Comparison of ENCODE assay signal across 20 cellular contexts in genomic region chr18:79483971-79484491, GRCh38.
A peak's percentile ranks its signal among the peaks of the same experiment; 100 is the strongest.
DNase-seq lines count a peak whose midpoint lies in the region; ATAC-seq and TF ChIP-seq lines count a peak whose summit lies in the region.
"Had no signal": no experiment of that assay in that cellular context is flagged by ENCODE, and none has a peak within 500 bp of the region (broad histone marks: within the 10 kb centered on the region; RNA-seq: fewer than 3 reads in every experiment).

No MANE protein-coding gene starts in this region.

- H3K9ac ChIP-seq in skeletal muscle satellite cell (ENCODE audit: low read depth, low read length) = peak overlapping the region; percentile 79

- peak overlapping the region; percentile 85 for H3K4me2 ChIP-seq in skeletal muscle satellite cell (ENCODE audit: low read length)

- H3K4me1 Mint-ChIP-seq in HFFc6 (ENCODE audit: low read depth) (peaks cover 19% of the 10 kb centered on the region), T-helper 17 cell (no peaks in the 10 kb centered on the region)

- intact Hi-C loops in left lung (cut with DNase I) = no loop called here

- H3K36me3 ChIP-seq in left lung = peaks cover 0 to 36% of the 10 kb centered on the region in 2 donors
- H3K36me3 ChIP-seq in skeletal muscle satellite cell (ENCODE audit: insufficient read depth, low read length) = no peaks in the 10 kb centered on the region
- H3K36me3 ChIP-seq: BE2C, colonic mucosa had no signal

- no peak overlapping the region for H3K4me3 ChIP-seq in left lung
- H3K4me3 ChIP-seq in skeletal muscle satellite cell (ENCODE audit: low read length) = no peak overlapping the region
- H3K4me3 ChIP-seq: colonic mucosa, lung had no signal

- H3K27me3 ChIP-seq in left lung (no peaks in the 10 kb centered on the region), skeletal muscle satellite cell (ENCODE audit: control insufficient read depth, insufficient read depth, low read length) (peaks cover 22% of the 10 kb centered on the region)
- H3K27me3 ChIP-seq: BE2C, colonic mucosa, neutrophil had no signal

- ATAC-seq in T-helper 17 cell (no peak), left lung (no peak)
- ATAC-seq: HCT116 had no signal

- DNase-seq in HFFc6 = no peak
- DNase-seq in T-helper 17 cell = no peak
- peak; percentile 22 to 36 for DNase-seq in left lung
- DNase-seq in OCI-M1 (lab: John Stamatoyannopoulos, UW) = no peak
- DNase-seq in NCI-H1694 (lab: John Stamatoyannopoulos, UW) = no peak
- DNase-seq in GM10266 (ENCODE audit: extremely low spot score) = no peak
- DNase-seq: activated CD4-positive, alpha-beta memory T cell treated with anti-CD3 and anti-CD28 coated beads for 36 hours; anterior cingulate cortex; BE2C; colonic mucosa; NCI-H2029; NCI-H526; stimulated activated CD4-positive, alpha-beta T cell treated with anti-CD3 and anti-CD28 coated beads, Interleukin-4, amount 100 ng/mL, for 24 hours; stimulated activated CD8-positive, alpha-beta memory T cell treated with anti-CD3 and anti-CD28 coated beads, Interleukin-4, amount 100 ng/mL, for 48 hours had no signal

- H3K4me3 Mint-ChIP-seq in HFFc6 (no peak overlapping the region), T-helper 17 cell (no peak overlapping the region)
- H3K4me3 Mint-ChIP-seq: activated CD4-positive, alpha-beta memory T cell treated with anti-CD3 and anti-CD28 coated beads for 36 hours; activated T-helper 1 cell treated with anti-CD3 and anti-CD28 coated beads, Interleukin-12 subunit alpha, Interleukin-12 subunit beta, Interleukin-2, Interleukin-4 antibody, amounts not matched to agents 30 ng/mL and 10 ng/mL and 1 ng/mL, durations not matched to agents 14 hours and 24 hours and 36 hours had no signal

- H3K27ac Mint-ChIP-seq in HFFc6 (peak overlapping the region; percentile 97; the same call in 1 of the 2 replicates), T-helper 17 cell (peak overlapping the region; percentile 81)
- H3K27ac Mint-ChIP-seq: activated T-helper 1 cell treated with anti-CD3 and anti-CD28 coated beads, Interleukin-12 subunit alpha, Interleukin-12 subunit beta, Interleukin-2, Interleukin-4 antibody, amounts not matched to agents 30 ng/mL and 10 ng/mL and 1 ng/mL, durations not matched to agents 14 hours and 24 hours and 36 hours had no signal

- H3K27ac ChIP-seq in left lung = no peak overlapping the region
- H3K27ac ChIP-seq: colonic mucosa, neutrophil, VCaP had no signal

- H3K36me3 Mint-ChIP-seq in HFFc6 (ENCODE audit: low read depth) (no peaks in the 10 kb centered on the region), T-helper 17 cell (ENCODE audit: low read depth) (no peaks in the 10 kb centered on the region)

- peaks cover 3% of the 10 kb centered on the region for H3K27me3 Mint-ChIP-seq in HFFc6 (ENCODE audit: insufficient read depth)
- no peaks in the 10 kb centered on the region for H3K27me3 Mint-ChIP-seq in T-helper 17 cell
- H3K27me3 Mint-ChIP-seq: activated CD4-positive, alpha-beta memory T cell treated with anti-CD3 and anti-CD28 coated beads for 36 hours had no signal

- H3K4me1 ChIP-seq in left lung = no peaks in the 10 kb centered on the region
- peaks cover 24% of the 10 kb centered on the region for H3K4me1 ChIP-seq in skeletal muscle satellite cell (ENCODE audit: control insufficient read depth, insufficient read depth, low read length)
- H3K4me1 ChIP-seq: BE2C, colonic mucosa had no signal

- no peak for TF ChIP-seq CTCF in HFFc6 (IDR thresholded peaks at IDR 0.05)
- no peak for TF ChIP-seq CTCF in left lung (IDR thresholded peaks at IDR 0.05)
- TF ChIP-seq CTCF in GM10266 (IDR thresholded peaks at IDR 0.05; ENCODE audit: control insufficient read depth, insufficient read depth, low read depth, missing control alignments) = no peak

- H3K9me3 ChIP-seq in T-helper 17 cell (ENCODE audit: control insufficient read depth, low read length, poor library complexity, severe bottlenecking) (no peaks in the 10 kb centered on the region), left lung (no peaks in the 10 kb centered on the region), skeletal muscle satellite cell (replicated peaks; ENCODE audit: low read length) (no peaks in the 10 kb centered on the region)
- H3K9me3 ChIP-seq: BE2C, colonic mucosa, neutrophil had no signal

- H3K9me3 Mint-ChIP-seq in HFFc6 = peaks cover 3% of the 10 kb centered on the region; the same call in 1 of the 2 replicates
- H3K9me3 Mint-ChIP-seq: activated CD4-positive, alpha-beta memory T cell treated with anti-CD3 and anti-CD28 coated beads for 36 hours; activated T-helper 1 cell treated with anti-CD3 and anti-CD28 coated beads, Interleukin-12 subunit alpha, Interleukin-12 subunit beta, Interleukin-2, Interleukin-4 antibody, amounts not matched to agents 30 ng/mL and 10 ng/mL and 1 ng/mL, durations not matched to agents 14 hours and 24 hours and 36 hours had no signal

Comparison
In these comparisons a context has a peak if more than half of its experiments do, and no peak if none do; other contexts are left out.
1. DNase-seq: peak in left lung (2 of 2); none in HFFc6 (single experiment), T-helper 17 cell (0 of 3), OCI-M1 (single experiment), NCI-H1694 (single experiment) and GM10266 (single experiment).